1 cellular context compared by ENCODE assay signal in the genomic region with DNA sequence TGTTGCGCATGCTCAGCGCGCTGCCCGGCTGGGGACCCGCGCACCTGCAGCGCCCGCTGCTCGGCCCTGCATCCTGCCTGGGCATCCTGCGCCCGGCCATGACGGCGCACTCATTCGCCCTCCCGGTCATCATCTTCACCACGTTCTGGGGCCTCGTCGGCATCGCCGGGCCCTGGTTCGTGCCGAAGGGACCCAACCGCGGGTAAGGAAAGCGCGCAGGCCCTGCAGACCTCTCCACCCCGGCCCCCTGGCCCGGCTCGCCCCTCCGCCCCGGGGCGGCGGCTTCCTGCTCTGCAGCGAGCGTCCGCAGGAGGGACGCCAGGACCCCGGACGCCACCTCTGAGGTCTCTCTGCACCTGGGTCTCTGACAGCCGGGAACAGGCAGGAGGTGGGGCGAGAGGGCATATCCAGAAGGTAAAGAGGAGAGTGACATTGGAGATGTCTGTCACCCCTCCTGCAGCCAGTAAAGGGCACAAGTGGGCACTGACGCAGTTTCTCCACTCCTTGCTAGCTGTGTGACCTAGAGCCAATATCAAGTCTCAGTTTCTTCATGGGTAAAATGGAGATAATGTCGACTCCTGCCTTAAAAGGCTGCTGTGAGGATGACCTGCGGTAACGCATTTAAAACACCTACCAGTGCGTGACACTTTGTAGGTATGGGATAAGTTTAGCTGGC.
TF ChIP-seq lines count a peak whose summit lies in the region.

A gene (plus strand): TSS at position 2 of the 676 bp plus-strand sequence. CDS start 97 bp downstream, at position 99.

TF ChIP-seq in HepG2, 621 proteins besides CTCF, POLR2A, EP300 and RAD21 (continued from another document and continues in another):
- TF ChIP-seq MAFK (conservative IDR thresholded peaks at IDR 0.05 in 1 of 2, IDR thresholded peaks at IDR 0.05 in 1 of 2; ENCODE audit: low read length in 2 of 2) = no peak
- TF ChIP-seq, protein P1, sequence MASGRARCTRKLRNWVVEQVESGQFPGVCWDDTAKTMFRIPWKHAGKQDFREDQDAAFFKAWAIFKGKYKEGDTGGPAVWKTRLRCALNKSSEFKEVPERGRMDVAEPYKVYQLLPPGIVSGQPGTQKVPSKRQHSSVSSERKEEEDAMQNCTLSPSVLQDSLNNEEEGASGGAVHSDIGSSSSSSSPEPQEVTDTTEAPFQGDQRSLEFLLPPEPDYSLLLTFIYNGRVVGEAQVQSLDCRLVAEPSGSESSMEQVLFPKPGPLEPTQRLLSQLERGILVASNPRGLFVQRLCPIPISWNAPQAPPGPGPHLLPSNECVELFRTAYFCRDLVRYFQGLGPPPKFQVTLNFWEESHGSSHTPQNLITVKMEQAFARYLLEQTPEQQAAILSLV (CRISPR knock-in tag; IDR thresholded peaks at IDR 0.05; ENCODE audit: borderline replicate concordance) = 0 out of 2 replicates have a peak, but pooled peaks have one; percentile 25
- TF ChIP-seq ZNF451 (CRISPR knock-in tag; IDR thresholded peaks at IDR 0.05) = no peak
- no peak for TF ChIP-seq ZNF775 (CRISPR knock-in tag; IDR thresholded peaks at IDR 0.05; ENCODE audit: borderline replicate concordance)
- TF ChIP-seq ZFP41 (CRISPR knock-in tag; IDR thresholded peaks at IDR 0.05; ENCODE audit: borderline replicate concordance) = peak; percentile 13; the same call in 1 of the 2 replicates
- no peak for TF ChIP-seq WIZ (CRISPR knock-in tag; IDR thresholded peaks at IDR 0.05)
- no peak for TF ChIP-seq MTF2 (CRISPR knock-in tag; IDR thresholded peaks at IDR 0.05; ENCODE audit: borderline replicate concordance)
- TF ChIP-seq IRF2 (CRISPR knock-in tag; IDR thresholded peaks at IDR 0.05) = no peak
- TF ChIP-seq, protein P2, sequence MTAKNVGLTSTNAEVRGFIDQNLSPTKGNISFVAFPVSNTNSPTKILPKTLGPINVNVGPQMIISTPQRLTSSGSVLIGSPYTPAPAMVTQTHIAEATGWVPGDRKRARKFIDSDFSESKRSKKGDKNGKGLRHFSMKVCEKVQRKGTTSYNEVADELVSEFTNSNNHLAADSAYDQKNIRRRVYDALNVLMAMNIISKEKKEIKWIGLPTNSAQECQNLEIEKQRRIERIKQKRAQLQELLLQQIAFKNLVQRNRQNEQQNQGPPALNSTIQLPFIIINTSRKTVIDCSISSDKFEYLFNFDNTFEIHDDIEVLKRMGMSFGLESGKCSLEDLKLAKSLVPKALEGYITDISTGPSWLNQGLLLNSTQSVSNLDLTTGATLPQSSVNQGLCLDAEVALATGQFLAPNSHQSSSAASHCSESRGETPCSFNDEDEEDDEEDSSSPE (CRISPR knock-in tag; IDR thresholded peaks at IDR 0.05) = peak; percentile 31; the same call in 1 of the 2 replicates
- TF ChIP-seq GABPB1 (CRISPR knock-in tag; IDR thresholded peaks at IDR 0.05) = peak; percentile 57
- TF ChIP-seq, protein P3, sequence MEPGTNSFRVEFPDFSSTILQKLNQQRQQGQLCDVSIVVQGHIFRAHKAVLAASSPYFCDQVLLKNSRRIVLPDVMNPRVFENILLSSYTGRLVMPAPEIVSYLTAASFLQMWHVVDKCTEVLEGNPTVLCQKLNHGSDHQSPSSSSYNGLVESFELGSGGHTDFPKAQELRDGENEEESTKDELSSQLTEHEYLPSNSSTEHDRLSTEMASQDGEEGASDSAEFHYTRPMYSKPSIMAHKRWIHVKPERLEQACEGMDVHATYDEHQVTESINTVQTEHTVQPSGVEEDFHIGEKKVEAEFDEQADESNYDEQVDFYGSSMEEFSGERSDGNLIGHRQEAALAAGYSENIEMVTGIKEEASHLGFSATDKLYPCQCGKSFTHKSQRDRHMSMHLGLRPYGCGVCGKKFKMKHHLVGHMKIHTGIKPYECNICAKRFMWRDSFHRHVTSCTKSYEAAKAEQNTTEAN (CRISPR knock-in tag; conservative IDR thresholded peaks at IDR 0.05) = 0 out of 2 replicates have a peak, but pooled peaks have one; percentile 26
- TF ChIP-seq AHR (CRISPR knock-in tag; IDR thresholded peaks at IDR 0.05) = 0 out of 2 replicates have a peak, but pooled peaks have one; percentile 15
- TF ChIP-seq U2AF1 (optimal IDR thresholded peaks at IDR 0.05; ENCODE audit: low read depth, low read length) = no peak
- peak; percentile 77; the same call in 1 of the 2 replicates for TF ChIP-seq SPEN (CRISPR knock-in tag; IDR thresholded peaks at IDR 0.05; ENCODE audit: low read depth)
- TF ChIP-seq ZNF616 (CRISPR knock-in tag; IDR thresholded peaks at IDR 0.05; ENCODE audit: low read depth) = peak; percentile 33; the same call in 1 of the 2 replicates
- TF ChIP-seq FIP1L1 (IDR thresholded peaks at IDR 0.05; ENCODE audit: borderline replicate concordance, insufficient read depth, low read depth, low read length) = 0 out of 2 replicates have a peak, but pooled peaks have one; percentile 34
- 0 out of 2 replicates have a peak, but pooled peaks have one; percentile 72 for TF ChIP-seq MEIS2 (CRISPR knock-in tag; IDR thresholded peaks at IDR 0.05)
- peak; percentile 38; the same call in 1 of the 2 replicates for TF ChIP-seq FOXO1 (CRISPR knock-in tag; IDR thresholded peaks at IDR 0.05)
- TF ChIP-seq, protein P4, sequence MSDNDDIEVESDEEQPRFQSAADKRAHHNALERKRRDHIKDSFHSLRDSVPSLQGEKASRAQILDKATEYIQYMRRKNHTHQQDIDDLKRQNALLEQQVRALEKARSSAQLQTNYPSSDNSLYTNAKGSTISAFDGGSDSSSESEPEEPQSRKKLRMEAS (IDR thresholded peaks at IDR 0.05) = peak; percentile 30; the same call in 1 of the 2 replicates
- TF ChIP-seq HNRNPUL1 (IDR thresholded peaks at IDR 0.05; ENCODE audit: low read depth, low read length) = no peak
- TF ChIP-seq, protein P5, sequence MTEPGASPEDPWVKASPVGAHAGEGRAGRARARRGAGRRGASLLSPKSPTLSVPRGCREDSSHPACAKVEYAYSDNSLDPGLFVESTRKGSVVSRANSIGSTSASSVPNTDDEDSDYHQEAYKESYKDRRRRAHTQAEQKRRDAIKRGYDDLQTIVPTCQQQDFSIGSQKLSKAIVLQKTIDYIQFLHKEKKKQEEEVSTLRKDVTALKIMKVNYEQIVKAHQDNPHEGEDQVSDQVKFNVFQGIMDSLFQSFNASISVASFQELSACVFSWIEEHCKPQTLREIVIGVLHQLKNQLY (CRISPR knock-in tag; IDR thresholded peaks at IDR 0.05) = no peak
- TF ChIP-seq, protein P6, sequence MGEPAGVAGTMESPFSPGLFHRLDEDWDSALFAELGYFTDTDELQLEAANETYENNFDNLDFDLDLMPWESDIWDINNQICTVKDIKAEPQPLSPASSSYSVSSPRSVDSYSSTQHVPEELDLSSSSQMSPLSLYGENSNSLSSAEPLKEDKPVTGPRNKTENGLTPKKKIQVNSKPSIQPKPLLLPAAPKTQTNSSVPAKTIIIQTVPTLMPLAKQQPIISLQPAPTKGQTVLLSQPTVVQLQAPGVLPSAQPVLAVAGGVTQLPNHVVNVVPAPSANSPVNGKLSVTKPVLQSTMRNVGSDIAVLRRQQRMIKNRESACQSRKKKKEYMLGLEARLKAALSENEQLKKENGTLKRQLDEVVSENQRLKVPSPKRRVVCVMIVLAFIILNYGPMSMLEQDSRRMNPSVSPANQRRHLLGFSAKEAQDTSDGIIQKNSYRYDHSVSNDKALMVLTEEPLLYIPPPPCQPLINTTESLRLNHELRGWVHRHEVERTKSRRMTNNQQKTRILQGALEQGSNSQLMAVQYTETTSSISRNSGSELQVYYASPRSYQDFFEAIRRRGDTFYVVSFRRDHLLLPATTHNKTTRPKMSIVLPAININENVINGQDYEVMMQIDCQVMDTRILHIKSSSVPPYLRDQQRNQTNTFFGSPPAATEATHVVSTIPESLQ (CRISPR knock-in tag; conservative IDR thresholded peaks at IDR 0.05) = no peak
- peak; percentile 49; the same call in 1 of the 2 replicates for TF ChIP-seq KMT2A (CRISPR knock-in tag; IDR thresholded peaks at IDR 0.05)
- TF ChIP-seq ZNF350 (CRISPR knock-in tag; IDR thresholded peaks at IDR 0.05; ENCODE audit: borderline replicate concordance, low read depth) = 0 out of 2 replicates have a peak, but pooled peaks have one; percentile 43
- TF ChIP-seq TAF1 (CRISPR knock-in tag; IDR thresholded peaks at IDR 0.05) = peak; percentile 48; the same call in 1 of the 2 replicates
- TF ChIP-seq, protein P7, sequence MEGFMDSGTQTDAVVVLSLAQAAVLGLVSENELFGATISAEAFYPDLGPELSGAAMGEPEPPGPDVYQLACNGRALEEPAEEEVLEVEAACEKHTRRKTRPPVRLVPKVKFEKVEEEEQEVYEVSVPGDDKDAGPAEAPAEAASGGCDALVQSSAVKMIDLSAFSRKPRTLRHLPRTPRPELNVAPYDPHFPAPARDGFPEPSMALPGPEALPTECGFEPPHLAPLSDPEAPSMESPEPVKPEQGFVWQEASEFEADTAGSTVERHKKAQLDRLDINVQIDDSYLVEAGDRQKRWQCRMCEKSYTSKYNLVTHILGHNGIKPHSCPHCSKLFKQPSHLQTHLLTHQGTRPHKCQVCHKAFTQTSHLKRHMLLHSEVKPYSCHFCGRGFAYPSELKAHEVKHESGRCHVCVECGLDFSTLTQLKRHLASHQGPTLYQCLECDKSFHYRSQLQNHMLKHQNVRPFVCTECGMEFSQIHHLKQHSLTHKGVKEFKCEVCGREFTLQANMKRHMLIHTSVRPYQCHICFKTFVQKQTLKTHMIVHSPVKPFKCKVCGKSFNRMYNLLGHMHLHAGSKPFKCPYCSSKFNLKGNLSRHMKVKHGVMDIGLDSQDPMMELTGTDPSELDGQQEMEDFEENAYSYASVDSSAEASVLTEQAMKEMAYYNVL (CRISPR knock-in tag; IDR thresholded peaks at IDR 0.05; ENCODE audit: borderline replicate concordance) = peak; percentile 74; the same call in 1 of the 2 replicates
- TF ChIP-seq, protein P8, sequence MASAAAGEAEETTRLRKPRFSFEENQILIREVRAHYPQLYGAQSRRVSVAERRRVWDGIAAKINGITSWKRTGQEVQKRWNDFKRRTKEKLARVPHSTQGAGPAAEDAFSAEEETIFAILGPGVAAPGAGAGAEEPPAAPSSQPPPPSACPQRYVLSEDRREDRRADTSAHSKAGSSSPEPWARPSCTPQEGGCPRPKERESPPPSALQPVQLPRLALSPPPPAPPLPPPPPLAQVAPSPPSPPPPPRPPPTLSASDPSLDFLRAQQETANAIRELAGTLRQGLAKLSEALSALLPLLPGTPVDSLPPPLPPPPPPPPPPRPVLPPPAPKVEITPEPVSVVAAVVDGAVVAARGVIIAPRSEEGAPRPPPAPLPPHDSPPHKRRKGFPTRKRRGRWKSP (CRISPR knock-in tag; IDR thresholded peaks at IDR 0.05) = peak; percentile 84; the same call in 1 of the 2 replicates
- peak; percentile 15; the same call in 1 of the 2 replicates for TF ChIP-seq POLR2G (IDR thresholded peaks at IDR 0.05; ENCODE audit: low read depth, low read length)
- no peak for TF ChIP-seq ZNF530 (CRISPR knock-in tag; IDR thresholded peaks at IDR 0.05; ENCODE audit: low read depth)
- TF ChIP-seq ARID2 (CRISPR knock-in tag; IDR thresholded peaks at IDR 0.05; ENCODE audit: borderline replicate concordance) = no peak
- TF ChIP-seq EZH2 (conservative IDR thresholded peaks at IDR 0.05; ENCODE audit: low read depth, low read length) = no peak
- no peak for TF ChIP-seq MAZ (IDR thresholded peaks at IDR 0.05; ENCODE audit: borderline replicate concordance, low read depth, low read length)
- TF ChIP-seq MAZ (CRISPR knock-in tag; IDR thresholded peaks at IDR 0.05; ENCODE audit: low read depth) = peak; percentile 35; the same call in 1 of the 2 replicates
- TF ChIP-seq, protein P9, sequence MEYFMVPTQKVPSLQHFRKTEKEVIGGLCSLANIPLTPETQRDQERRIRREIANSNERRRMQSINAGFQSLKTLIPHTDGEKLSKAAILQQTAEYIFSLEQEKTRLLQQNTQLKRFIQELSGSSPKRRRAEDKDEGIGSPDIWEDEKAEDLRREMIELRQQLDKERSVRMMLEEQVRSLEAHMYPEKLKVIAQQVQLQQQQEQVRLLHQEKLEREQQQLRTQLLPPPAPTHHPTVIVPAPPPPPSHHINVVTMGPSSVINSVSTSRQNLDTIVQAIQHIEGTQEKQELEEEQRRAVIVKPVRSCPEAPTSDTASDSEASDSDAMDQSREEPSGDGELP (IDR thresholded peaks at IDR 0.05; ENCODE audit: borderline replicate concordance, low read depth) = peak; percentile 40; the same call in 1 of the 2 replicates
- peak; percentile 62; the same call in 1 of the 2 replicates for TF ChIP-seq ZNF343 (CRISPR knock-in tag; IDR thresholded peaks at IDR 0.05)
- TF ChIP-seq, protein P10, sequence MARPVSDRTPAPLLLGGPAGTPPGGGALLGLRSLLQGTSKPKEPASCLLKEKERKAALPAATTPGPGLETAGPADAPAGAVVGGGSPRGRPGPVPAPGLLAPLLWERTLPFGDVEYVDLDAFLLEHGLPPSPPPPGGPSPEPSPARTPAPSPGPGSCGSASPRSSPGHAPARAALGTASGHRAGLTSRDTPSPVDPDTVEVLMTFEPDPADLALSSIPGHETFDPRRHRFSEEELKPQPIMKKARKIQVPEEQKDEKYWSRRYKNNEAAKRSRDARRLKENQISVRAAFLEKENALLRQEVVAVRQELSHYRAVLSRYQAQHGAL (CRISPR knock-in tag; IDR thresholded peaks at IDR 0.05; ENCODE audit: not compliant biosample characterization) = no peak
- TF ChIP-seq ZNF335 (CRISPR knock-in tag; IDR thresholded peaks at IDR 0.05) = 0 out of 2 replicates have a peak, but pooled peaks have one; percentile 15
- TF ChIP-seq ZSCAN12 (CRISPR knock-in tag; IDR thresholded peaks at IDR 0.05) = 0 out of 2 replicates have a peak, but pooled peaks have one; percentile 41
- TF ChIP-seq, protein P11, sequence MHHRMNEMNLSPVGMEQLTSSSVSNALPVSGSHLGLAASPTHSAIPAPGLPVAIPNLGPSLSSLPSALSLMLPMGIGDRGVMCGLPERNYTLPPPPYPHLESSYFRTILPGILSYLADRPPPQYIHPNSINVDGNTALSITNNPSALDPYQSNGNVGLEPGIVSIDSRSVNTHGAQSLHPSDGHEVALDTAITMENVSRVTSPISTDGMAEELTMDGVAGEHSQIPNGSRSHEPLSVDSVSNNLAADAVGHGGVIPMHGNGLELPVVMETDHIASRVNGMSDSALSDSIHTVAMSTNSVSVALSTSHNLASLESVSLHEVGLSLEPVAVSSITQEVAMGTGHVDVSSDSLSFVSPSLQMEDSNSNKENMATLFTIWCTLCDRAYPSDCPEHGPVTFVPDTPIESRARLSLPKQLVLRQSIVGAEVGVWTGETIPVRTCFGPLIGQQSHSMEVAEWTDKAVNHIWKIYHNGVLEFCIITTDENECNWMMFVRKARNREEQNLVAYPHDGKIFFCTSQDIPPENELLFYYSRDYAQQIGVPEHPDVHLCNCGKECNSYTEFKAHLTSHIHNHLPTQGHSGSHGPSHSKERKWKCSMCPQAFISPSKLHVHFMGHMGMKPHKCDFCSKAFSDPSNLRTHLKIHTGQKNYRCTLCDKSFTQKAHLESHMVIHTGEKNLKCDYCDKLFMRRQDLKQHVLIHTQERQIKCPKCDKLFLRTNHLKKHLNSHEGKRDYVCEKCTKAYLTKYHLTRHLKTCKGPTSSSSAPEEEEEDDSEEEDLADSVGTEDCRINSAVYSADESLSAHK (CRISPR knock-in tag; IDR thresholded peaks at IDR 0.05; ENCODE audit: borderline replicate concordance) = no peak
- TF ChIP-seq, protein P12, sequence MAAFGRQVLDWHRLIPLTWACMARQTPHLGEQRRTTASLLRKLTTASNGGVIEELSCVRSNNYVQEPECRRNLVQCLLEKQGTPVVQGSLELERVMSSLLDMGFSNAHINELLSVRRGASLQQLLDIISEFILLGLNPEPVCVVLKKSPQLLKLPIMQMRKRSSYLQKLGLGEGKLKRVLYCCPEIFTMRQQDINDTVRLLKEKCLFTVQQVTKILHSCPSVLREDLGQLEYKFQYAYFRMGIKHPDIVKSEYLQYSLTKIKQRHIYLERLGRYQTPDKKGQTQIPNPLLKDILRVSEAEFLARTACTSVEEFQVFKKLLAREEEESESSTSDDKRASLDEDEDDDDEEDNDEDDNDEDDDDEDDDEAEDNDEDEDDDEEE (CRISPR knock-in tag; IDR thresholded peaks at IDR 0.05) = no peak
- TF ChIP-seq ZNF337 (CRISPR knock-in tag; IDR thresholded peaks at IDR 0.05; ENCODE audit: borderline replicate concordance, low read depth) = peak; percentile 72; the same call in 1 of the 2 replicates
